Comparison of ENCODE assay signal across 12 cellular contexts in genomic region chr16:28881565-28881964, GRCh38. TPM values are rescaled to one million over a fixed set of nuclear protein-coding genes. Genes with fewer than 3 reads are reported as not detected.
DNase-seq lines count a peak whose midpoint lies in the region; ATAC-seq and TF ChIP-seq lines count a peak whose summit lies in the region.
"Not testable (repeated sequence)": the region's sequence is repeated elsewhere in the genome, so short reads cannot be mapped to it uniquely, and the experiment has no call there.
"Had no signal": no experiment of that assay in that cellular context is flagged by ENCODE, and none has a peak within 500 bp of the region (broad histone marks: within the 10 kb centered on the region; RNA-seq: fewer than 3 reads in every experiment).

No MANE protein-coding gene starts in this region.

- H3K4me3 ChIP-seq in BLaER1 treated with 17β-estradiol and CSF1 and Interleukin-3, amounts not matched to agents 10 nM and 100 nM; GM23338; naive thymus-derived CD4-positive, alpha-beta T cell (ENCODE audit: low read length): not testable (repeated sequence)

- H2AFZ ChIP-seq in GM23338 = not testable (repeated sequence)

- peaks cover 31% of the 10 kb centered on the region for H3K27me3 Mint-ChIP-seq in GM23338 (ENCODE audit: insufficient read depth, low read depth, poor library complexity)
- not testable (repeated sequence) for H3K27me3 Mint-ChIP-seq in activated CD4-positive, alpha-beta T cell treated with anti-CD3 and anti-CD28 coated beads, Interleukin-2, amount 10 ng/mL, durations not matched to agents 24 days and 14 days; central memory CD8-positive, alpha-beta T cell
- H3K27me3 Mint-ChIP-seq in activated T-helper 17 cell treated with anti-CD3 and anti-CD28 coated beads, Interleukin-2, amount 50 U/mL, for 72 hours = peaks cover 11% of the 10 kb centered on the region
- peaks cover 3 to 14% (median 9%) of the 10 kb centered on the region in 5 donors for H3K27me3 Mint-ChIP-seq in naive thymus-derived CD4-positive, alpha-beta T cell
- peaks cover 12% of the 10 kb centered on the region for H3K27me3 Mint-ChIP-seq in progenitor cell of endocrine pancreas

- H3K4me1 Mint-ChIP-seq in GM23338 = peaks cover 57% of the 10 kb centered on the region
- H3K4me1 Mint-ChIP-seq in activated CD4-positive, alpha-beta T cell treated with anti-CD3 and anti-CD28 coated beads, Interleukin-2, amount 10 ng/mL, durations not matched to agents 24 days and 14 days = peaks cover 21% of the 10 kb centered on the region
- not testable (repeated sequence) for H3K4me1 Mint-ChIP-seq in activated T-helper 17 cell treated with anti-CD3 and anti-CD28 coated beads, Interleukin-2, amount 50 U/mL, for 72 hours; progenitor cell of endocrine pancreas (ENCODE audit: low read depth)
- H3K4me1 Mint-ChIP-seq in central memory CD8-positive, alpha-beta T cell = peaks cover 14% of the 10 kb centered on the region
- H3K4me1 Mint-ChIP-seq in naive thymus-derived CD4-positive, alpha-beta T cell = peaks cover 0 to 19% (median 15%) of the 10 kb centered on the region in 7 donors

- not testable (repeated sequence) for H3K79me2 ChIP-seq in GM23338 (replicated peaks; ENCODE audit: insufficient read depth)

- H3K9me2 ChIP-seq in GM23338 (ENCODE audit: insufficient read depth) = not testable (repeated sequence)

- not testable (repeated sequence) for H3K36me3 ChIP-seq in BLaER1 treated with 17β-estradiol and CSF1 and Interleukin-3, amounts not matched to agents 10 nM and 100 nM; GM23338 (ENCODE audit: insufficient read depth); naive thymus-derived CD4-positive, alpha-beta T cell (ENCODE audit: control insufficient read depth in 2 of 3, insufficient read depth in 3 of 3, low read length in 3 of 3)

- peak overlapping the region; percentile 92; the same call in 1 of the 3 replicates for H3K4me3 Mint-ChIP-seq in GM23338
- H3K4me3 Mint-ChIP-seq in activated CD4-positive, alpha-beta T cell treated with anti-CD3 and anti-CD28 coated beads, Interleukin-2, amount 10 ng/mL, durations not matched to agents 24 days and 14 days = peak overlapping the region; percentile 96
- H3K4me3 Mint-ChIP-seq in activated T-helper 17 cell treated with anti-CD3 and anti-CD28 coated beads, Interleukin-2, amount 50 U/mL, for 72 hours = peak overlapping the region; percentile 83
- H3K4me3 Mint-ChIP-seq in central memory CD8-positive, alpha-beta T cell = peak overlapping the region; percentile 84
- peak overlapping the region in 6 of 10 donors; percentile 67 to 89 (median 84) for H3K4me3 Mint-ChIP-seq in naive thymus-derived CD4-positive, alpha-beta T cell
- peak overlapping the region; percentile 38 for H3K4me3 Mint-ChIP-seq in progenitor cell of endocrine pancreas (ENCODE audit: low read depth)

- not testable (repeated sequence) for ATAC-seq in GM23338; activated T-helper 17 cell treated with anti-CD3 and anti-CD28 coated beads, Interleukin-2, amount 50 U/mL, for 72 hours (replicated peaks); central memory CD8-positive, alpha-beta T cell (replicated peaks; ENCODE audit: extremely low read depth, poor library complexity, severe bottlenecking); naive thymus-derived CD4-positive, alpha-beta T cell

- POLR2A ChIA-PET in naive thymus-derived CD4-positive, alpha-beta T cell (lab: Charles Lee) = interaction anchor here (0.5 kb wide), 1 partner anchor 190 kb away, joined by 5 read pairs; no protein-coding TSS in a partner anchor

- peak overlapping the region in 8 of 11 experiments; percentile 4 to 100 (median 95); a peak in 9 of 22 replicates for H3K4me2 ChIP-seq in BLaER1 treated with 17β-estradiol and CSF1 and Interleukin-3, amounts not matched to agents 10 nM and 100 nM
- H3K4me2 ChIP-seq in GM23338 = not testable (repeated sequence)

- not testable (repeated sequence) for H4K20me1 ChIP-seq in BLaER1 treated with 17β-estradiol and CSF1 and Interleukin-3, amounts not matched to agents 10 nM and 100 nM; GM23338 (replicated peaks; ENCODE audit: insufficient read depth)

- not testable (repeated sequence) for H3K27ac Mint-ChIP-seq in GM23338; activated CD4-positive, alpha-beta T cell treated with anti-CD3 and anti-CD28 coated beads, Interleukin-2, amount 10 ng/mL, durations not matched to agents 24 days and 14 days; activated T-helper 17 cell treated with anti-CD3 and anti-CD28 coated beads, Interleukin-2, amount 50 U/mL, for 72 hours; central memory CD8-positive, alpha-beta T cell (ENCODE audit: low read depth); progenitor cell of endocrine pancreas
- peak overlapping the region in 2 of 9 donors; percentile 6 to 71 for H3K27ac Mint-ChIP-seq in naive thymus-derived CD4-positive, alpha-beta T cell

- not testable (repeated sequence) for H3K27ac ChIP-seq in BLaER1 treated with 17β-estradiol and CSF1 and Interleukin-3, amounts not matched to agents 10 nM and 100 nM; GM23338 (ENCODE audit: low read depth); naive thymus-derived CD4-positive, alpha-beta T cell (ENCODE audit: low read depth, low read length)

- H3K27me3 ChIP-seq in BLaER1 treated with 17β-estradiol and CSF1 and Interleukin-3, amounts not matched to agents 10 nM and 100 nM; naive thymus-derived CD4-positive, alpha-beta T cell (ENCODE audit: control insufficient read depth in 2 of 2, insufficient read depth in 2 of 2, low read length in 2 of 2): not testable (repeated sequence)
- H3K27me3 ChIP-seq in GM23338 (ENCODE audit: insufficient read depth) = peaks cover 22% of the 10 kb centered on the region; the same call in 1 of the 2 replicates

- not testable (repeated sequence) for H3K9me3 ChIP-seq in BLaER1 treated with 17β-estradiol and CSF1 and Interleukin-3, amounts not matched to agents 10 nM and 100 nM (replicated peaks in 1 of 11); naive thymus-derived CD4-positive, alpha-beta T cell (ENCODE audit: control insufficient read depth in 2 of 3, low read length in 3 of 3)

- not testable (repeated sequence) for TF ChIP-seq CTCF in GM23338 (conservative IDR thresholded peaks at IDR 0.05; ENCODE audit: low read depth in 2 of 2); progenitor cell of endocrine pancreas (IDR thresholded peaks at IDR 0.05; ENCODE audit: unreplicated experiment)

- peak overlapping the region in 1 of 11 experiments; percentile 32; a peak in 1 of 22 replicates for H3K9ac ChIP-seq in BLaER1 treated with 17β-estradiol and CSF1 and Interleukin-3, amounts not matched to agents 10 nM and 100 nM

- H3K9me3 Mint-ChIP-seq in GM23338; activated CD4-positive, alpha-beta T cell treated with anti-CD3 and anti-CD28 coated beads, Interleukin-2, amount 10 ng/mL, durations not matched to agents 24 days and 14 days; activated T-helper 17 cell treated with anti-CD3 and anti-CD28 coated beads, Interleukin-2, amount 50 U/mL, for 72 hours; central memory CD8-positive, alpha-beta T cell; naive thymus-derived CD4-positive, alpha-beta T cell; progenitor cell of endocrine pancreas (ENCODE audit: low read depth): not testable (repeated sequence)

- peaks cover 21 to 71% (median 58%) of the 10 kb centered on the region in 10 experiments for H3K4me1 ChIP-seq in BLaER1 treated with 17β-estradiol and CSF1 and Interleukin-3, amounts not matched to agents 10 nM and 100 nM
- H3K4me1 ChIP-seq in GM23338 (ENCODE audit: insufficient read depth) = peaks cover 36% of the 10 kb centered on the region
- H3K4me1 ChIP-seq in naive thymus-derived CD4-positive, alpha-beta T cell (ENCODE audit: control insufficient read depth in 2 of 2, insufficient read depth in 2 of 2, low read length in 2 of 2) = peaks cover 0 to 16% of the 10 kb centered on the region in 2 donors

- not testable (repeated sequence) for DNase-seq in GM23338 (ENCODE audit: low spot score); activated CD4-positive, alpha-beta T cell treated with anti-CD3 and anti-CD28 coated beads, Interleukin-2, amount 10 ng/mL, durations not matched to agents 24 days and 14 days; central memory CD8-positive, alpha-beta T cell (ENCODE audit: low spot score in 2 of 2); naive thymus-derived CD4-positive, alpha-beta T cell; progenitor cell of endocrine pancreas (ENCODE audit: low spot score, unreplicated experiment)

- CTCF ChIA-PET in naive thymus-derived CD4-positive, alpha-beta T cell (lab: Charles Lee) = not testable (repeated sequence)

- H3K36me3 Mint-ChIP-seq in GM23338 (ENCODE audit: low read depth); activated CD4-positive, alpha-beta T cell treated with anti-CD3 and anti-CD28 coated beads, Interleukin-2, amount 10 ng/mL, durations not matched to agents 24 days and 14 days (ENCODE audit: low read depth); activated T-helper 17 cell treated with anti-CD3 and anti-CD28 coated beads, Interleukin-2, amount 50 U/mL, for 72 hours (ENCODE audit: low read depth); central memory CD8-positive, alpha-beta T cell (ENCODE audit: insufficient read depth); naive thymus-derived CD4-positive, alpha-beta T cell; progenitor cell of endocrine pancreas (ENCODE audit: insufficient read depth): not testable (repeated sequence)

- intact Hi-C loops in activated CD4-positive, alpha-beta T cell treated with anti-CD3 and anti-CD28 coated beads, Interleukin-2, amount 10 ng/mL, durations not matched to agents 24 days and 14 days (cut with micrococcal nuclease) = loop anchor here (2.0 to 5.0 kb wide), 2 partner anchors 35 to 46 kb away; partner anchors contain the start of genes RABEP2 and TUFM
- intact Hi-C loops in naive thymus-derived CD4-positive, alpha-beta T cell (cut with micrococcal nuclease) = not testable (repeated sequence)

- H3F3A ChIP-seq in GM23338 (replicated peaks; ENCODE audit: low read depth) = peaks cover 10% of the 10 kb centered on the region

RNA-seq across cellular contexts. Expression of gene ATP2A1, which starts 3.3 kb away (rescaled TPM):
- total RNA-seq in GM23338 (2014; rRNA removed; shearing (Covaris generic)) = 0.08 and 0.73 TPM in 2 replicates
- polyA plus RNA-seq in GM23338 (2016; fragmentation: Nextera tagmentation; extraction: Ambion mirVana) = 3.2 and 4.0 TPM in 2 replicates
- 1.8 and 2.4 TPM in 2 replicates for total RNA-seq in activated CD4-positive, alpha-beta T cell treated with anti-CD3 and anti-CD28 coated beads, Interleukin-2, amount 10 ng/mL, durations not matched to agents 24 days and 14 days
- 1 to 10 TPM; 2.2 to 3.1 TPM for total RNA-seq in activated T-helper 17 cell treated with anti-CD3 and anti-CD28 coated beads, Interleukin-2, amount 50 U/mL, for 72 hours
- 1 to 10 TPM in 2 of 5 experiments, under 1 TPM in 3; 0.32 to 1.6 (median 0.89) TPM for total RNA-seq in naive thymus-derived CD4-positive, alpha-beta T cell
- polyA plus RNA-seq in naive thymus-derived CD4-positive, alpha-beta T cell = not detected
- 2.7 and 3.0 TPM in 2 replicates for total RNA-seq in progenitor cell of endocrine pancreas
- total RNA-seq: HT1080, M059J had no signal
- polyA plus RNA-seq: CD4-positive, alpha-beta memory T cell had no signal

RNA-seq across cellular contexts. Expression of gene SH2B1, which starts 17.9 kb away (rescaled TPM):
- 17.2 and 27.5 TPM in 2 replicates for total RNA-seq in GM23338 (2014; rRNA removed; shearing (Covaris generic))
- polyA plus RNA-seq in GM23338 (2016; fragmentation: Nextera tagmentation; extraction: Ambion mirVana) = 12.2 and 13.6 TPM in 2 replicates
- 49.7 and 51.7 TPM in 2 replicates for total RNA-seq in activated CD4-positive, alpha-beta T cell treated with anti-CD3 and anti-CD28 coated beads, Interleukin-2, amount 10 ng/mL, durations not matched to agents 24 days and 14 days
- total RNA-seq in activated T-helper 17 cell treated with anti-CD3 and anti-CD28 coated beads, Interleukin-2, amount 50 U/mL, for 72 hours = 10 to 100 TPM; 45.0 to 46.4 TPM
- total RNA-seq in naive thymus-derived CD4-positive, alpha-beta T cell = 100 to 1,000 TPM in 2 of 5 experiments, 10 to 100 TPM in 3; 66.8 to 145 (median 77.8) TPM
- 1 to 10 TPM; 1.9 to 3.1 TPM for polyA plus RNA-seq in naive thymus-derived CD4-positive, alpha-beta T cell
- 72.8 and 75.1 TPM in 2 replicates for total RNA-seq in progenitor cell of endocrine pancreas

RNA-seq across cellular contexts. Expression of gene TUFM, which starts 35.4 kb away (rescaled TPM):
- total RNA-seq in GM23338 (2014; rRNA removed; shearing (Covaris generic)) = 162 and 192 TPM in 2 replicates
- 246 and 248 TPM in 2 replicates for polyA plus RNA-seq in GM23338 (2016; fragmentation: Nextera tagmentation; extraction: Ambion mirVana)
- total RNA-seq in activated CD4-positive, alpha-beta T cell treated with anti-CD3 and anti-CD28 coated beads, Interleukin-2, amount 10 ng/mL, durations not matched to agents 24 days and 14 days = 276 and 279 TPM in 2 replicates
- total RNA-seq in activated T-helper 17 cell treated with anti-CD3 and anti-CD28 coated beads, Interleukin-2, amount 50 U/mL, for 72 hours = 100 to 1,000 TPM; 140 to 291 TPM
- total RNA-seq in naive thymus-derived CD4-positive, alpha-beta T cell = 100 to 1,000 TPM in 2 of 5 experiments, 10 to 100 TPM in 3; 89.7 to 140 (median 95.2) TPM
- 100 to 1,000 TPM; 125 to 139 TPM for polyA plus RNA-seq in naive thymus-derived CD4-positive, alpha-beta T cell
- 158 and 168 TPM in 2 replicates for total RNA-seq in progenitor cell of endocrine pancreas

RNA-seq across cellular contexts. Expression of gene RABEP2, which starts 43.5 kb away (rescaled TPM):
- 25.2 and 27.2 TPM in 2 replicates for total RNA-seq in GM23338 (2014; rRNA removed; shearing (Covaris generic))
- 11.8 and 13.0 TPM in 2 replicates for polyA plus RNA-seq in GM23338 (2016; fragmentation: Nextera tagmentation; extraction: Ambion mirVana)
- total RNA-seq in activated CD4-positive, alpha-beta T cell treated with anti-CD3 and anti-CD28 coated beads, Interleukin-2, amount 10 ng/mL, durations not matched to agents 24 days and 14 days = 20.5 and 23.7 TPM in 2 replicates
- 10 to 100 TPM; 21.5 to 34.1 TPM for total RNA-seq in activated T-helper 17 cell treated with anti-CD3 and anti-CD28 coated beads, Interleukin-2, amount 50 U/mL, for 72 hours
- 10 to 100 TPM; 19.9 to 30.3 (median 27.3) TPM for total RNA-seq in naive thymus-derived CD4-positive, alpha-beta T cell
- 1 to 10 TPM; 4.4 to 7.5 TPM for polyA plus RNA-seq in naive thymus-derived CD4-positive, alpha-beta T cell
- total RNA-seq in progenitor cell of endocrine pancreas = 33.3 and 34.9 TPM in 2 replicates

RNA-seq across cellular contexts. Expression of gene CD19, which starts 50.2 kb away (rescaled TPM):
- 0.83 TPM in 1 of 2 replicates, not detected in the other for total RNA-seq in GM23338 (2014; rRNA removed; shearing (Covaris generic))
- 1.9 and 2.3 TPM in 2 replicates for polyA plus RNA-seq in GM23338 (2016; fragmentation: Nextera tagmentation; extraction: Ambion mirVana)
- total RNA-seq in activated CD4-positive, alpha-beta T cell treated with anti-CD3 and anti-CD28 coated beads, Interleukin-2, amount 10 ng/mL, durations not matched to agents 24 days and 14 days = not detected in 2 replicates
- total RNA-seq in activated T-helper 17 cell treated with anti-CD3 and anti-CD28 coated beads, Interleukin-2, amount 50 U/mL, for 72 hours = 1 to 10 TPM in 1 of 2 donors, not detected in 1; 2.1 TPM
- 1 to 10 TPM in 1 of 5 experiments, under 1 TPM in 4; 0.22 to 3.0 (median 0.32) TPM for total RNA-seq in naive thymus-derived CD4-positive, alpha-beta T cell
- polyA plus RNA-seq in naive thymus-derived CD4-positive, alpha-beta T cell = under 1 TPM; 0.40 to 0.58 TPM
- not detected in 2 replicates for total RNA-seq in progenitor cell of endocrine pancreas
- total RNA-seq: CD4-positive, alpha-beta memory T cell; HFFc6; HT1080; M059J had no signal
- polyA plus RNA-seq: BJ had no signal

Comparison
In these comparisons a context has a peak if more than half of its experiments do, and no peak if none do; other contexts are left out.
1. H3K4me3 Mint-ChIP-seq: peak in every context shown above with its lines; median percentile 96 in activated CD4-positive, alpha-beta T cell treated with anti-CD3 and anti-CD28 coated beads, Interleukin-2, amount 10 ng/mL, durations not matched to agents 24 days and 14 days; 92 in GM23338; 84 in naive thymus-derived CD4-positive, alpha-beta T cell; 84 in central memory CD8-positive, alpha-beta T cell; 83 in activated T-helper 17 cell treated with anti-CD3 and anti-CD28 coated beads, Interleukin-2, amount 50 U/mL, for 72 hours; 38 in progenitor cell of endocrine pancreas.